ENCODE assay signal across 1 cellular context in the genomic region with DNA sequence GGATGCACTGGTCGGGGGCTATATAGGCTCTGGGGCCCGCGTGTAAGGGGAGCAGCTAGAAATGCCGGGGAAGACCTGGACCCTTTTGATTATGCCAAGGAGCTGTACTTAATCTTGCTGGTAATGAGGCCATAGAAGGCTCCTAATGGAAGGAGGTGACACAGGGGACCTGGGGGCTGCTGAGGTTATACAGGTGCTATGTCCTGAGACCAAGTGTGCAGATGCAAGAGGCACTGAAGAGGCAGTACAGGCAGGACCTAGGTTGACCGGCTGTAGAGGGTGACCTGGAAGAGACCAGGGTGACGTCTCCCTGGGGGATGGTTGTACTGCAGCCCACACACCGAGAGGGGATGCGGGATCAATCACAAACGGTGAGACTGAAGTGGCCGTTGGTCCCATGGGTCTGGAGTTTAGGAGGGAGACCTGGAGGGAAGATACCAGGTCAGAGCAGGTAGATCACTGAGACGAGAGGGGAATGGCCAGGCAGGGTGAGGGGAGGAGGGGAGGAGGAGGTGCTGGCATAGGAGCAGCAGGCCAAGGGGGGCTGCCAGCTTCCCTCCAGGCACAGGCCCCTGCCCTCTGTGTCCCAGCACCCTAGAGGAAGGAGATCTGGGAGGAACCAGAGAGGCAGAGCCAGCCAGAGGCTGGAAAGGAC.
TF ChIP-seq lines count a peak whose summit lies in the region.

No MANE protein-coding gene starts in this region.

TF ChIP-seq in WTC11, 78 proteins besides CTCF, POLR2A, EP300 and RAD21 (continued from another document):
- TF ChIP-seq, protein P1, sequence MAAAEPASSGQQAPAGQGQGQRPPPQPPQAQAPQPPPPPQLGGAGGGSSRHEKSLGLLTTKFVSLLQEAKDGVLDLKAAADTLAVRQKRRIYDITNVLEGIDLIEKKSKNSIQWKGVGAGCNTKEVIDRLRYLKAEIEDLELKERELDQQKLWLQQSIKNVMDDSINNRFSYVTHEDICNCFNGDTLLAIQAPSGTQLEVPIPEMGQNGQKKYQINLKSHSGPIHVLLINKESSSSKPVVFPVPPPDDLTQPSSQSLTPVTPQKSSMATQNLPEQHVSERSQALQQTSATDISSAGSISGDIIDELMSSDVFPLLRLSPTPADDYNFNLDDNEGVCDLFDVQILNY (CRISPR knock-in tag; IDR thresholded peaks at IDR 0.05) = no peak
- TF ChIP-seq JAZF1 (CRISPR knock-in tag; IDR thresholded peaks at IDR 0.05) (no peak), SOX15 (CRISPR knock-in tag; IDR thresholded peaks at IDR 0.05) (no peak), CREM (CRISPR knock-in tag; IDR thresholded peaks at IDR 0.05) (no peak), ZNF416 (CRISPR knock-in tag; IDR thresholded peaks at IDR 0.05) (no peak), ESRRA (CRISPR knock-in tag; IDR thresholded peaks at IDR 0.05; ENCODE audit: borderline replicate concordance) (no peak), NR3C1 (CRISPR knock-in tag; conservative IDR thresholded peaks at IDR 0.05; ENCODE audit: low read depth) (no peak), ZNF671 (CRISPR knock-in tag; IDR thresholded peaks at IDR 0.05) (no peak), SP1 (CRISPR knock-in tag; conservative IDR thresholded peaks at IDR 0.05) (no peak), FOXJ3 (CRISPR knock-in tag; IDR thresholded peaks at IDR 0.05; ENCODE audit: borderline replicate concordance) (no peak), ATF1 (CRISPR knock-in tag; IDR thresholded peaks at IDR 0.05) (no peak), NR1H2 (CRISPR knock-in tag; IDR thresholded peaks at IDR 0.05) (no peak)
- TF ChIP-seq, protein P2, sequence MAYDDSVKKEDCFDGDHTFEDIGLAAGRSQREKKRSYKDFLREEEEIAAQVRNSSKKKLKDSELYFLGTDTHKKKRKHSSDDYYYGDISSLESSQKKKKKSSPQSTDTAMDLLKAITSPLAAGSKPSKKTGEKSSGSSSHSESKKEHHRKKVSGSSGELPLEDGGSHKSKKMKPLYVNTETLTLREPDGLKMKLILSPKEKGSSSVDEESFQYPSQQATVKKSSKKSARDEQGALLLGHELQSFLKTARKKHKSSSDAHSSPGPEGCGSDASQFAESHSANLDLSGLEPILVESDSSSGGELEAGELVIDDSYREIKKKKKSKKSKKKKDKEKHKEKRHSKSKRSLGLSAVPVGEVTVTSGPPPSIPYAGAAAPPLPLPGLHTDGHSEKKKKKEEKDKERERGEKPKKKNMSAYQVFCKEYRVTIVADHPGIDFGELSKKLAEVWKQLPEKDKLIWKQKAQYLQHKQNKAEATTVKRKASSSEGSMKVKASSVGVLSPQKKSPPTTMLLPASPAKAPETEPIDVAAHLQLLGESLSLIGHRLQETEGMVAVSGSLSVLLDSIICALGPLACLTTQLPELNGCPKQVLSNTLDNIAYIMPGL (CRISPR knock-in tag; IDR thresholded peaks at IDR 0.05) = no peak
- TF ChIP-seq, protein P3, sequence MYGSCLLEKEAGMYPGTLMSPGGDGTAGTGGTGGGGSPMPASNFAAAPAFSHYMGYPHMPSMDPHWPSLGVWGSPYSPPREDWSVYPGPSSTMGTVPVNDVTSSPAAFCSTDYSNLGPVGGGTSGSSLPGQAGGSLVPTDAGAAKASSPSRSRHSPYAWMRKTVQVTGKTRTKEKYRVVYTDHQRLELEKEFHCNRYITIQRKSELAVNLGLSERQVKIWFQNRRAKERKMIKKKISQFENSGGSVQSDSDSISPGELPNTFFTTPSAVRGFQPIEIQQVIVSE (CRISPR knock-in tag; IDR thresholded peaks at IDR 0.05; ENCODE audit: borderline replicate concordance) = no peak
- TF ChIP-seq, protein P4, sequence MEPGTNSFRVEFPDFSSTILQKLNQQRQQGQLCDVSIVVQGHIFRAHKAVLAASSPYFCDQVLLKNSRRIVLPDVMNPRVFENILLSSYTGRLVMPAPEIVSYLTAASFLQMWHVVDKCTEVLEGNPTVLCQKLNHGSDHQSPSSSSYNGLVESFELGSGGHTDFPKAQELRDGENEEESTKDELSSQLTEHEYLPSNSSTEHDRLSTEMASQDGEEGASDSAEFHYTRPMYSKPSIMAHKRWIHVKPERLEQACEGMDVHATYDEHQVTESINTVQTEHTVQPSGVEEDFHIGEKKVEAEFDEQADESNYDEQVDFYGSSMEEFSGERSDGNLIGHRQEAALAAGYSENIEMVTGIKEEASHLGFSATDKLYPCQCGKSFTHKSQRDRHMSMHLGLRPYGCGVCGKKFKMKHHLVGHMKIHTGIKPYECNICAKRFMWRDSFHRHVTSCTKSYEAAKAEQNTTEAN (CRISPR knock-in tag; IDR thresholded peaks at IDR 0.05) = no peak
- TF ChIP-seq, protein P5, sequence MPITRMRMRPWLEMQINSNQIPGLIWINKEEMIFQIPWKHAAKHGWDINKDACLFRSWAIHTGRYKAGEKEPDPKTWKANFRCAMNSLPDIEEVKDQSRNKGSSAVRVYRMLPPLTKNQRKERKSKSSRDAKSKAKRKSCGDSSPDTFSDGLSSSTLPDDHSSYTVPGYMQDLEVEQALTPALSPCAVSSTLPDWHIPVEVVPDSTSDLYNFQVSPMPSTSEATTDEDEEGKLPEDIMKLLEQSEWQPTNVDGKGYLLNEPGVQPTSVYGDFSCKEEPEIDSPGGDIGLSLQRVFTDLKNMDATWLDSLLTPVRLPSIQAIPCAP (CRISPR knock-in tag; IDR thresholded peaks at IDR 0.05) = no peak
- TF ChIP-seq, protein P6, sequence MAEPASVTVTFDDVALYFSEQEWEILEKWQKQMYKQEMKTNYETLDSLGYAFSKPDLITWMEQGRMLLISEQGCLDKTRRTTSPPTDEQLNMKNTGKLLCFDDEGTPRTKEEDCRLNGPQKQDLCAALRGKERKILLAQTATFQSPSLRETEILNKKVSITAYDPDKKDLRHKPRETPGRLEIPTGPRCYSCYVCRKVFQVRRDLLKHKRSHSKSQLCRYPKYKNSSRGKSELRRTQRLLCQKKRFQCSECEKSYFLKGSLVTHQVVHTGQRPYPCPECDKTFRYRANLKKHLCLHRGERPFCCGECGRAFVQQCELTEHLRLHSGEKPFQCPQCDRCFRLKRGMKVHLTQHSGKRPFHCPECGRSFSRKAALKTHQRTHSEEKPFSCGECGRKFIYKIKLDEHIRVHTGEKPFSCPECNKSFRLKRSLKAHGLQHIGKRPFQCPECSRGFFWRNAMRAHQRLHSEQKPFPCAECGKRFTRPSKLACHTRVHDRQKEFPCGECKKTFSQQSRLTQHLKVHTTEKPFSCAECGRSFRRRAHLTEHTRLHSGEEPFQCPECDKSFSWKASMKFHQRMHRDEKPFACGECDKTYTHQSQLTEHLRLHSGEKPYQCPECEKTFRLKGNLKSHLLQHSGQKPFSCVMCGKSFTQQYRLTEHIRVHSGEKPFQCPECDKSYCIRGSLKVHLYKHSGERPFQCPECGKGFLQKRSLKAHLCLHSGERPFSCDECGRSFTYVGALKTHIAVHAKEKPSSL (CRISPR knock-in tag; conservative IDR thresholded peaks at IDR 0.05) = no peak
- TF ChIP-seq, protein P7, sequence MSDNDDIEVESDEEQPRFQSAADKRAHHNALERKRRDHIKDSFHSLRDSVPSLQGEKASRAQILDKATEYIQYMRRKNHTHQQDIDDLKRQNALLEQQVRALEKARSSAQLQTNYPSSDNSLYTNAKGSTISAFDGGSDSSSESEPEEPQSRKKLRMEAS (CRISPR knock-in tag; IDR thresholded peaks at IDR 0.05) = no peak
TF ChIP-seq in WTC11: peak in this region for 0.
